ENCODE assay signal across 19 cellular contexts in the genomic region with DNA sequence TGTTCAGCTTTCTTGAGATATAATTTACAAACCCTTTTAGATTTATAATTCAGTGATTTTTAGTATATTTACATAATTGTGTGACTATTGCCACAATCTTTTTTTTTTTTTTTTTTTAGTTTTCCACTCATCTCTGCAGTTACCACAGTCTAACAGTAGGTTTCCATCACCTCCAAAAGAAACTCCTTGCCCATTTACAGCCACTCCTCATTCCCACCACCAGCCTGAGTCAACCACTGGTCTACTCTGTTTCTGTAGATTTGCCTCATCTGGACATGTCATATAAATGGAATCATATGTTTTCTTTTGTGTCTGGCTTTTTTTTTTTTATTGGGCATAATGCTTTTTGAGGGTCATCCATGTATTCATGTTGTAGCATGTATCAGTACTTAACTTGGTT. TPM values are rescaled to one million over a fixed set of nuclear protein-coding genes. Genes with fewer than 3 reads are reported as not detected.
DNase-seq lines count a peak whose midpoint lies in the region; ATAC-seq, FAIRE-seq and TF ChIP-seq lines count a peak whose summit lies in the region.
"Had no signal": no experiment of that assay in that cellular context is flagged by ENCODE, and none has a peak within 500 bp of the region (broad histone marks: within the 10 kb centered on the region; RNA-seq: fewer than 3 reads in every experiment).

No MANE protein-coding gene starts in this region.

- H3K27ac ChIP-seq in mammary epithelial cell (ENCODE audit: insufficient read depth, low read depth, low read length), result no peak overlapping the region
- H3K27ac ChIP-seq: coronary artery, vagina had no signal

- dilution Hi-C loops in mammary epithelial cell (cut with HindIII; ENCODE audit: low sequenced_read_pairs), result no loop called here

- H3K27me3 ChIP-seq in mammary epithelial cell (ENCODE audit: insufficient read depth, low read length), result no peaks in the 10 kb centered on the region
- H3K27me3 ChIP-seq in MG63, result no peaks in the 10 kb centered on the region
- H3K27me3 ChIP-seq in bronchial epithelial cell (ENCODE audit: control insufficient read depth, insufficient read depth, low read length), result no peaks in the 10 kb centered on the region
- H3K27me3 ChIP-seq: vagina had no signal

- peaks cover 20% of the 10 kb centered on the region for H3K4me1 ChIP-seq in mammary epithelial cell (ENCODE audit: insufficient read depth, low read length)
- H3K4me1 ChIP-seq: vagina had no signal

- H3K4me3 ChIP-seq in mammary epithelial cell (replicated peaks in 1 of 3; ENCODE audit: insufficient read depth in 1 of 3, low read depth in 2 of 3, low read length in 3 of 3), result no peak overlapping the region
- H3K4me3 ChIP-seq in MG63, result no peak overlapping the region
- H3K4me3 ChIP-seq in bronchial epithelial cell (ENCODE audit: low read depth, low read length), result no peak overlapping the region
- H3K4me3 ChIP-seq: coronary artery, vagina had no signal

- H3K36me3 Mint-ChIP-seq in MCF 10A (ENCODE audit: insufficient read depth, unreplicated experiment), result peaks cover 13% of the 10 kb centered on the region
- H3K36me3 Mint-ChIP-seq in progenitor cell of endocrine pancreas (ENCODE audit: insufficient read depth), result peaks cover 7% of the 10 kb centered on the region
- H3K36me3 Mint-ChIP-seq in osteocyte (ENCODE audit: unreplicated experiment), result no peaks in the 10 kb centered on the region

- no peaks in the 10 kb centered on the region for H3K36me3 ChIP-seq in mammary epithelial cell (ENCODE audit: insufficient read depth, low read length)
- H3K36me3 ChIP-seq in MG63, result no peaks in the 10 kb centered on the region
- H3K36me3 ChIP-seq in bronchial epithelial cell (ENCODE audit: control insufficient read depth, insufficient read depth, low read length), result no peaks in the 10 kb centered on the region
- H3K36me3 ChIP-seq: vagina had no signal

- FAIRE-seq in bronchial epithelial cell (lab: Jason Lieb, UNC), result no peak
- FAIRE-seq: A204.1, GM18507 had no signal

- no peak for ATAC-seq in GM18867 (IDR thresholded peaks at IDR 0.05; ENCODE audit: unreplicated experiment)
- ATAC-seq: activated CD4-positive, alpha-beta T cell treated with anti-CD3 and anti-CD28 coated beads for 36 hours had no signal

- H3K79me2 ChIP-seq in mammary epithelial cell (ENCODE audit: insufficient read depth, low read length), result peaks cover 85% of the 10 kb centered on the region

- no peak overlapping the region for H3K4me2 ChIP-seq in mammary epithelial cell (ENCODE audit: insufficient read depth, low read depth, low read length)

- no peak overlapping the region for H3K9ac ChIP-seq in mammary epithelial cell (ENCODE audit: insufficient read depth, low read length)

- H2AFZ ChIP-seq in mammary epithelial cell (ENCODE audit: low read depth, low read length), result no peak overlapping the region

- CTCF ChIA-PET in mammary epithelial cell (lab: Charles Lee; ENCODE audit: low non-redundant PET) (no interaction called here), MCF 10A (lab: Yijun Ruan, JAX) (no interaction called here)

- DNase-seq in mammary epithelial cell (peak; percentile 46), MCF 10A (ENCODE audit: unreplicated experiment) (no peak), MG63 (peak; percentile 15), bronchial epithelial cell (ENCODE audit: low read depth) (peak; percentile 62), progenitor cell of endocrine pancreas (ENCODE audit: low spot score, unreplicated experiment) (no peak), kidney tubule cell (ENCODE audit: low spot score) (no peak), osteocyte (ENCODE audit: extremely low spot score, unreplicated experiment) (no peak)
- DNase-seq: activated CD4-positive, alpha-beta T cell treated with anti-CD3 and anti-CD28 coated beads for 36 hours; activated naive CD8-positive, alpha-beta T cell treated with anti-CD3 and anti-CD28 coated beads for 36 hours; DMS153; stimulated activated CD4-positive, alpha-beta T cell treated with anti-CD3 and anti-CD28 coated beads, Interleukin-12 subunit alpha, Interleukin-12 subunit beta, amount 100 ng/mL, for 4 hours; substantia nigra; T1000 had no signal

- intact Hi-C loops in mammary epithelial cell (cut with micrococcal nuclease), result loop anchor here (2.0 kb wide), 1 partner anchor 33 kb away; no protein-coding TSS in a partner anchor
- intact Hi-C loops in MCF 10A (cut with micrococcal nuclease), result no loop called here

- no peaks in the 10 kb centered on the region for H3K27me3 Mint-ChIP-seq in MCF 10A (ENCODE audit: insufficient read depth, unreplicated experiment)
- H3K27me3 Mint-ChIP-seq in progenitor cell of endocrine pancreas, result no peaks in the 10 kb centered on the region
- no peaks in the 10 kb centered on the region for H3K27me3 Mint-ChIP-seq in osteocyte (ENCODE audit: unreplicated experiment)
- H3K27me3 Mint-ChIP-seq: activated CD4-positive, alpha-beta T cell treated with anti-CD3 and anti-CD28 coated beads for 36 hours; activated naive CD8-positive, alpha-beta T cell treated with anti-CD3 and anti-CD28 coated beads for 36 hours; brain had no signal

- H4K20me1 ChIP-seq in mammary epithelial cell (ENCODE audit: insufficient read depth, low read length), result no peaks in the 10 kb centered on the region

- BruUV-seq in mammary epithelial cell (replicated peaks; lab: Mats Ljungman, UMichigan) (no TSS peak), MCF 10A (replicated peaks; lab: Mats Ljungman, UMichigan) (no TSS peak)

- H3K4me1 Mint-ChIP-seq in MCF 10A (ENCODE audit: insufficient read depth, unreplicated experiment) (peaks cover 33% of the 10 kb centered on the region), progenitor cell of endocrine pancreas (ENCODE audit: low read depth) (peaks cover 1% of the 10 kb centered on the region), osteocyte (ENCODE audit: unreplicated experiment) (peaks cover 11% of the 10 kb centered on the region)

- TF ChIP-seq CTCF in mammary epithelial cell (conservative IDR thresholded peaks at IDR 0.05 in 1 of 2, IDR thresholded peaks at IDR 0.05 in 1 of 2; ENCODE audit: extremely low read depth in 1 of 2, insufficient read depth in 1 of 2, low read depth in 1 of 2, low read length in 2 of 2), result peak in 1 of 2 donors; percentile 15
- TF ChIP-seq CTCF in MCF 10A (IDR thresholded peaks at IDR 0.05; ENCODE audit: unreplicated experiment), result no peak
- TF ChIP-seq CTCF in bronchial epithelial cell (IDR thresholded peaks at IDR 0.05; ENCODE audit: insufficient read depth, low read length, severe bottlenecking), result no peak
- peak; percentile 14 for TF ChIP-seq CTCF in progenitor cell of endocrine pancreas (IDR thresholded peaks at IDR 0.05; ENCODE audit: unreplicated experiment)
- no peak for TF ChIP-seq CTCF in osteocyte (IDR thresholded peaks at IDR 0.05)

- H3K4me3 Mint-ChIP-seq in MCF 10A (ENCODE audit: unreplicated experiment) (no peak overlapping the region), progenitor cell of endocrine pancreas (ENCODE audit: low read depth) (no peak overlapping the region), osteocyte (ENCODE audit: unreplicated experiment) (no peak overlapping the region)
- H3K4me3 Mint-ChIP-seq: activated CD4-positive, alpha-beta T cell treated with anti-CD3 and anti-CD28 coated beads for 36 hours; activated naive CD8-positive, alpha-beta T cell treated with anti-CD3 and anti-CD28 coated beads for 36 hours; brain had no signal

- H3K9me3 ChIP-seq in mammary epithelial cell (replicated peaks; ENCODE audit: insufficient read depth, low read length) (no peaks in the 10 kb centered on the region), MG63 (no peaks in the 10 kb centered on the region)
- H3K9me3 ChIP-seq: vagina had no signal

- H3K9me3 Mint-ChIP-seq in MCF 10A (ENCODE audit: unreplicated experiment), result no peaks in the 10 kb centered on the region
- no peaks in the 10 kb centered on the region for H3K9me3 Mint-ChIP-seq in progenitor cell of endocrine pancreas (ENCODE audit: low read depth)
- no peaks in the 10 kb centered on the region for H3K9me3 Mint-ChIP-seq in osteocyte (ENCODE audit: unreplicated experiment)
- H3K9me3 Mint-ChIP-seq: brain had no signal

- POLR2A ChIA-PET in MCF 10A (lab: Yijun Ruan, JAX), result interaction anchor here (0.6 to 1.1 kb wide), 3 partner anchors 9 to 313 kb away, joined by 3 read pairs; no protein-coding TSS in a partner anchor

- in situ Hi-C loops in mammary epithelial cell (cut with MboI; ENCODE audit: low sequenced_read_pairs in 2 of 2), result no loop called here

- no peak overlapping the region for H3K27ac Mint-ChIP-seq in MCF 10A (ENCODE audit: low read depth, unreplicated experiment)
- H3K27ac Mint-ChIP-seq in progenitor cell of endocrine pancreas, result no peak overlapping the region
- no peak overlapping the region for H3K27ac Mint-ChIP-seq in osteocyte (ENCODE audit: unreplicated experiment)
- H3K27ac Mint-ChIP-seq: activated CD4-positive, alpha-beta T cell treated with anti-CD3 and anti-CD28 coated beads for 36 hours; activated naive CD8-positive, alpha-beta T cell treated with anti-CD3 and anti-CD28 coated beads for 36 hours; brain had no signal

RNA-seq across cellular contexts. Expression of gene MTX2, which starts 16.1 kb away (rescaled TPM):
- 10 to 100 TPM; 17.0 to 37.3 TPM for total RNA-seq in mammary epithelial cell
- polyA plus RNA-seq in mammary epithelial cell, result 36.2 TPM
- polyA minus RNA-seq in mammary epithelial cell, result 7.2 TPM
- 38.0 and 40.9 TPM in 2 replicates for total RNA-seq in MCF 10A (2022)
- 34.8 and 40.6 TPM in 2 replicates for total RNA-seq in MG63 (2014; rRNA removed; shearing (Covaris generic); ENCODE audit: low replicate concordance)
- total RNA-seq in bronchial epithelial cell, result 22.0 and 24.5 TPM in 2 replicates
- 30.9 and 33.4 TPM in 2 replicates for total RNA-seq in progenitor cell of endocrine pancreas
- 23.6 and 23.8 TPM in 2 replicates for total RNA-seq in osteocyte

Comparison
In these comparisons a context has a peak if more than half of its experiments do, and no peak if none do; other contexts are left out.
1. DNase-seq: peak in mammary epithelial cell (single experiment), MG63 (single experiment) and bronchial epithelial cell (single experiment); none in MCF 10A (single experiment), progenitor cell of endocrine pancreas (single experiment), kidney tubule cell (single experiment) and osteocyte (single experiment).